ENCODE assay signal across 2 cellular contexts in genomic region chr2:26786207-26787023, GRCh38.
TF ChIP-seq lines count a peak whose summit lies in the region.

No MANE protein-coding gene starts in this region.

TF ChIP-seq in K562, 482 proteins besides CTCF, POLR2A, EP300 and RAD21 (continued from another document and continues in another):
- TF ChIP-seq RERE (CRISPR knock-in tag; IDR thresholded peaks at IDR 0.05; ENCODE audit: borderline replicate concordance) (0 out of 2 replicates have a peak, but pooled peaks have one; percentile 46), ARHGAP35 (IDR thresholded peaks at IDR 0.05; ENCODE audit: partially characterized antibody) (no peak), VEZF1 (CRISPR knock-in tag; IDR thresholded peaks at IDR 0.05) (peak; percentile 33), FOXP4 (CRISPR knock-in tag; IDR thresholded peaks at IDR 0.05; ENCODE audit: borderline replicate concordance) (0 out of 2 replicates have a peak, but pooled peaks have one; percentile 64), POLR2G (IDR thresholded peaks at IDR 0.05; ENCODE audit: low read depth, low read length) (peak; percentile 86), CREM (IDR thresholded peaks at IDR 0.05; ENCODE audit: low read depth) (no peak), ADNP (tag; IDR thresholded peaks at IDR 0.05) (peak; percentile 54), GTF2E2 (tag; IDR thresholded peaks at IDR 0.05) (no peak), RBBP5 (IDR thresholded peaks at IDR 0.05; ENCODE audit: borderline replicate concordance, insufficient read depth, low read length, poor library complexity, severe bottlenecking) (peak; percentile 41), MCM7 (IDR thresholded peaks at IDR 0.05) (no peak), ZFX (CRISPR knock-in tag; IDR thresholded peaks at IDR 0.05) (peak; percentile 43; the same call in 1 of the 2 replicates), KLF6 (CRISPR knock-in tag; IDR thresholded peaks at IDR 0.05; ENCODE audit: borderline replicate concordance) (no peak), MECOM (CRISPR knock-in tag; IDR thresholded peaks at IDR 0.05) (0 out of 2 replicates have a peak, but pooled peaks have one; percentile 10), NFE2L1 (tag; IDR thresholded peaks at IDR 0.05; ENCODE audit: borderline replicate concordance, low read depth) (no peak), FOXP1 (CRISPR knock-in tag; IDR thresholded peaks at IDR 0.05) (no peak), KHSRP (IDR thresholded peaks at IDR 0.05) (no peak), ARNT (IDR thresholded peaks at IDR 0.05) (no peak), BMI1 (IDR thresholded peaks at IDR 0.05; ENCODE audit: low read length) (no peak), HDAC2 (IDR thresholded peaks at IDR 0.05) (0 out of 2 replicates have a peak, but pooled peaks have one; percentile 8), MXD1 (CRISPR knock-in tag; IDR thresholded peaks at IDR 0.05; ENCODE audit: borderline replicate concordance, poor library complexity, severe bottlenecking) (no peak), NCOA2 (IDR thresholded peaks at IDR 0.05; ENCODE audit: partially characterized antibody in 2 of 2) (no peak), LEF1 (IDR thresholded peaks at IDR 0.05) (no peak)

TF ChIP-seq in HepG2, 621 proteins besides CTCF, POLR2A, EP300 and RAD21 (continued from another document):
- TF ChIP-seq HMGXB4 (CRISPR knock-in tag; IDR thresholded peaks at IDR 0.05; ENCODE audit: borderline replicate concordance in 1 of 2, low read depth in 1 of 2) = peak in 1 of 2 experiments; percentile 3; a peak in 1 of 4 replicates
- no peak for TF ChIP-seq GTF2F1 (IDR thresholded peaks at IDR 0.05; ENCODE audit: low read length)
- TF ChIP-seq ZNF619 (CRISPR knock-in tag; IDR thresholded peaks at IDR 0.05) = peak; percentile 39; the same call in 1 of the 2 replicates
- TF ChIP-seq ZNF430 (CRISPR knock-in tag; IDR thresholded peaks at IDR 0.05) = peak; percentile 22; the same call in 1 of the 2 replicates
TF ChIP-seq in HepG2: peak in this region for 43.
